Comparison of ENCODE assay signal across 8 cellular contexts in genomic region chr1:181423301-181423918, GRCh38. TPM values are rescaled to one million over a fixed set of nuclear protein-coding genes. Genes with fewer than 3 reads are reported as not detected.
DNase-seq lines count a peak whose midpoint lies in the region; ATAC-seq and TF ChIP-seq lines count a peak whose summit lies in the region.

No MANE protein-coding gene starts in this region.

- ATAC-seq in HG03095 (IDR thresholded peaks at IDR 0.05; ENCODE audit: unreplicated experiment) (no peak), GM18868 (IDR thresholded peaks at IDR 0.05; ENCODE audit: unreplicated experiment) (no peak)

- H3K36me3 ChIP-seq in A673 (ENCODE audit: insufficient read depth, low read length, poor library complexity, severe bottlenecking) (no peaks in the 10 kb centered on the region), fibroblast of lung (ENCODE audit: control insufficient read depth, insufficient read depth, low read length) (no peaks in the 10 kb centered on the region)

- peak; percentile 33 for DNase-seq in A673 (ENCODE audit: low spot score)
- peak; percentile 50 for DNase-seq in GM10248 (ENCODE audit: extremely low spot score)
- peak; percentile 91 for DNase-seq in NCI-H146 treated with DMSO at 0.1 percent for 48 hours (lab: John Stamatoyannopoulos, UW; ENCODE audit: unreplicated experiment)
- DNase-seq in activated CD4-positive, alpha-beta T cell treated with anti-CD3 and anti-CD28 coated beads, Interleukin-2, amount 10 ng/mL, durations not matched to agents 24 days and 14 days: peak; percentile 84
- peak; percentile 20 to 42 for DNase-seq in fibroblast of lung (ENCODE audit: low read depth in 2 of 2)
- DNase-seq in pulmonary artery endothelial cell (ENCODE audit: low read depth, low spot score): peak; percentile 13

- H3K4me3 ChIP-seq in A673 (ENCODE audit: low read depth, low read length, poor library complexity, severe bottlenecking) (no peak overlapping the region), fibroblast of lung (replicated peaks in 1 of 4; ENCODE audit: control extremely low read depth in 1 of 4, insufficient read depth in 1 of 4, low read depth in 3 of 4, low read length in 4 of 4) (no peak overlapping the region)

- peaks cover 23% of the 10 kb centered on the region for H3K27me3 Mint-ChIP-seq in activated CD4-positive, alpha-beta T cell treated with anti-CD3 and anti-CD28 coated beads, Interleukin-2, amount 10 ng/mL, durations not matched to agents 24 days and 14 days

- H4K20me1 ChIP-seq in fibroblast of lung (ENCODE audit: control insufficient read depth, extremely low read depth, insufficient read depth, low read length): no peaks in the 10 kb centered on the region

- no peaks in the 10 kb centered on the region for H3K79me2 ChIP-seq in fibroblast of lung (ENCODE audit: control insufficient read depth, insufficient read depth, low read length)

- H3K27ac ChIP-seq in A673 (ENCODE audit: low read depth, low read length, poor library complexity, severe bottlenecking) (no peak overlapping the region), fibroblast of lung (ENCODE audit: insufficient read depth, low read length) (no peak overlapping the region)

- H3K27me3 ChIP-seq in A673 (replicated peaks; ENCODE audit: insufficient read depth, low read depth, low read length, poor library complexity) (peaks cover 14% of the 10 kb centered on the region), fibroblast of lung (ENCODE audit: control insufficient read depth, insufficient read depth, low read length) (peaks cover 2% of the 10 kb centered on the region)

- no peak overlapping the region for H3K4me2 ChIP-seq in fibroblast of lung (ENCODE audit: extremely low read depth, insufficient read depth, low read length)

- H3K4me3 Mint-ChIP-seq in activated CD4-positive, alpha-beta T cell treated with anti-CD3 and anti-CD28 coated beads, Interleukin-2, amount 10 ng/mL, durations not matched to agents 24 days and 14 days: no peak overlapping the region

- CTCF ChIA-PET in A673 (lab: Charles Lee) (interaction anchor here (1.0 kb wide), 1 partner anchor 233 kb away, joined by 4 read pairs; no protein-coding TSS in a partner anchor), GM10248 (lab: Yijun Ruan, JAX) (interaction anchor here (0.7 to 8.2 kb wide), 12 partner anchors 11 to 657 kb away, joined by 3 to 53 read pairs (median 4); no protein-coding TSS in a partner anchor)

- H3K9me3 ChIP-seq in A673 (ENCODE audit: low read depth, low read length, poor library complexity, severe bottlenecking) (no peaks in the 10 kb centered on the region), fibroblast of lung (ENCODE audit: control insufficient read depth, insufficient read depth, low read depth, low read length) (no peaks in the 10 kb centered on the region)

- POLR2A ChIA-PET in A673 (lab: Charles Lee; ENCODE audit: low non-redundant PET): no interaction called here
- POLR2A ChIA-PET in GM10248 (lab: Yijun Ruan, JAX): interaction anchor here (0.6 kb wide), 1 partner anchor 270 kb away, joined by 3 read pairs; no protein-coding TSS in a partner anchor

- no peak overlapping the region for H2AFZ ChIP-seq in fibroblast of lung (ENCODE audit: low read length)

- H3K4me1 Mint-ChIP-seq in activated CD4-positive, alpha-beta T cell treated with anti-CD3 and anti-CD28 coated beads, Interleukin-2, amount 10 ng/mL, durations not matched to agents 24 days and 14 days: peaks cover 4% of the 10 kb centered on the region

- no peaks in the 10 kb centered on the region for H3K4me1 ChIP-seq in A673 (ENCODE audit: insufficient read depth, low read length, poor library complexity, severe bottlenecking)
- no peaks in the 10 kb centered on the region for H3K4me1 ChIP-seq in fibroblast of lung (ENCODE audit: control insufficient read depth, extremely low read depth, insufficient read depth, low read length)

- H3K36me3 Mint-ChIP-seq in activated CD4-positive, alpha-beta T cell treated with anti-CD3 and anti-CD28 coated beads, Interleukin-2, amount 10 ng/mL, durations not matched to agents 24 days and 14 days (ENCODE audit: low read depth): no peaks in the 10 kb centered on the region

- H3K9me3 Mint-ChIP-seq in activated CD4-positive, alpha-beta T cell treated with anti-CD3 and anti-CD28 coated beads, Interleukin-2, amount 10 ng/mL, durations not matched to agents 24 days and 14 days: no peaks in the 10 kb centered on the region

- no peak overlapping the region for H3K27ac Mint-ChIP-seq in activated CD4-positive, alpha-beta T cell treated with anti-CD3 and anti-CD28 coated beads, Interleukin-2, amount 10 ng/mL, durations not matched to agents 24 days and 14 days

- BruUV-seq in A673 (replicated peaks; lab: Mats Ljungman, UMichigan): no TSS peak

- TF ChIP-seq CTCF in A673 (conservative IDR thresholded peaks at IDR 0.05; ENCODE audit: low read depth, low read length) (peak; percentile 51), GM10248 (IDR thresholded peaks at IDR 0.05; ENCODE audit: control extremely low read depth, extremely low read depth, low read depth, missing control alignments) (peak; percentile 65), fibroblast of lung (conservative IDR thresholded peaks at IDR 0.05 in 1 of 2, IDR thresholded peaks at IDR 0.05 in 1 of 2; ENCODE audit: low read depth in 1 of 2, low read length in 2 of 2) (peak; percentile 24 to 43)

- no peak overlapping the region for H3K9ac ChIP-seq in fibroblast of lung (ENCODE audit: insufficient read depth, low read length)

- intact Hi-C loops in A673 (cut with micrococcal nuclease; ENCODE audit: unreplicated experiment): loop anchor here (10.0 kb wide), 1 partner anchor 909 kb away; no protein-coding TSS in a partner anchor
- intact Hi-C loops in activated CD4-positive, alpha-beta T cell treated with anti-CD3 and anti-CD28 coated beads, Interleukin-2, amount 10 ng/mL, durations not matched to agents 24 days and 14 days (cut with micrococcal nuclease): loop anchor here (5.0 kb wide), 1 partner anchor 46 kb away; no protein-coding TSS in a partner anchor

RNA-seq across cellular contexts. Expression of gene CACNA1E, which starts 59.9 kb away (rescaled TPM):
- total RNA-seq in A673 (2021) (not detected in 2 replicates), fibroblast of lung (not detected in 2 replicates), pulmonary artery endothelial cell (not detected in 2 replicates)
- total RNA-seq in activated CD4-positive, alpha-beta T cell treated with anti-CD3 and anti-CD28 coated beads, Interleukin-2, amount 10 ng/mL, durations not matched to agents 24 days and 14 days: not detected in 2 replicates
- polyA plus RNA-seq in fibroblast of lung: 0.01 TPM in 1 of 2 replicates, not detected in the other
- not detected in 2 replicates for polyA plus RNA-seq in fibroblast of lung (2012)
- polyA minus RNA-seq in fibroblast of lung (ENCODE audit: low replicate concordance): not detected in 2 replicates

Comparison
In these comparisons a context has a peak if more than half of its experiments do, and no peak if none do; other contexts are left out.
1. DNase-seq: peak in every context shown above with its lines; median percentile 91 in NCI-H146 treated with DMSO at 0.1 percent for 48 hours; 84 in activated CD4-positive, alpha-beta T cell treated with anti-CD3 and anti-CD28 coated beads, Interleukin-2, amount 10 ng/mL, durations not matched to agents 24 days and 14 days; 50 in GM10248; 33 in A673; 31 in fibroblast of lung; 13 in pulmonary artery endothelial cell.